ENCODE assay signal across 13 cellular contexts in the genomic region with DNA sequence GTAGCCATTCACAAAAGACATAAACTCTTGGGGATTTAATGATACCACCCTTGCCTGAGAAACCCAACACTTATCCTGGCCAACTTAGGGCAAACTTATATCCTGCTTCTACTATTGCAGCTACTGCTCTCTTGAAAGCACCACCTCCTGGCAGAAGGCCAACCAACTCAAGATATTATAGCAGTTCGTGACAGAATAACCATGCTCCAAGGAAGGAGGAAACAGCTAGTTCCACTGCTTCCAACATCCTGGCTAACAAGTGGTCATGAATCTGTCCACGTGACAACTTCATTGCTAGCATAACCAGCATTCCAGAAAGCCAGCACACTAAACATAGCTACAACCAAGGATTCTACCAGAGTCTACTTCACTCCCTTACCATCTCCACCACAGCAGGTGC.
DNase-seq lines count a peak whose midpoint lies in the region; ATAC-seq and TF ChIP-seq lines count a peak whose summit lies in the region.
"Had no signal": no experiment of that assay in that cellular context is flagged by ENCODE, and none has a peak within 500 bp of the region (broad histone marks: within the 10 kb centered on the region; RNA-seq: fewer than 3 reads in every experiment).

No MANE protein-coding gene starts in this region.

- ATAC-seq in CD4-positive, alpha-beta T cell (ENCODE audit: poor library complexity), result no peak
- ATAC-seq: K562 had no signal

- intact Hi-C loops in CD4-positive, alpha-beta T cell (cut with DNase I, micrococcal nuclease), result no loop called here
- intact Hi-C loops in cardiac septum (cut with DNase I), result no loop called here

- no peak overlapping the region for H3K4me3 Mint-ChIP-seq in CD4-positive, alpha-beta T cell
- H3K4me3 Mint-ChIP-seq: H9 had no signal

- POLR2A ChIA-PET in AG04449 (lab: Yijun Ruan, JAX), result no interaction called here
- POLR2A ChIA-PET in CD4-positive, alpha-beta T cell (lab: Charles Lee), result no interaction called here

- H3K9me3 Mint-ChIP-seq in CD4-positive, alpha-beta T cell, result peaks cover 21% of the 10 kb centered on the region

- TF ChIP-seq CTCF in AG04449 (IDR thresholded peaks at IDR 0.05; ENCODE audit: insufficient read depth, low read length, missing control alignments), result no peak
- no peak for TF ChIP-seq CTCF in CD4-positive, alpha-beta T cell (IDR thresholded peaks at IDR 0.05)

- H3K27me3 ChIP-seq in CD4-positive, alpha-beta T cell (ENCODE audit: control insufficient read depth, insufficient read depth, low read length), result no peaks in the 10 kb centered on the region
- H3K27me3 ChIP-seq: BLaER1 had no signal

- no peaks in the 10 kb centered on the region for H3K27me3 Mint-ChIP-seq in CD4-positive, alpha-beta T cell

- no peak overlapping the region for H3K4me3 ChIP-seq in AG04449 (ENCODE audit: low read depth, low read length)
- H3K4me3 ChIP-seq: BLaER1, K562 had no signal

- CTCF ChIA-PET in AG04449 (lab: Yijun Ruan, JAX), result no interaction called here
- CTCF ChIA-PET in CD4-positive, alpha-beta T cell (lab: Charles Lee), result no interaction called here

- no peak overlapping the region for H3K27ac ChIP-seq in CD4-positive, alpha-beta T cell (ENCODE audit: low read depth, low read length)
- H3K27ac ChIP-seq: BLaER1 had no signal

- no peaks in the 10 kb centered on the region for H3K36me3 Mint-ChIP-seq in CD4-positive, alpha-beta T cell (ENCODE audit: low read depth)

- DNase-seq in AG04449 (ENCODE audit: low read depth, low spot score) (peak; percentile 10), EL (peak; percentile 50), HT1080 (ENCODE audit: low read depth) (peak; percentile 41), kidney tubule cell (ENCODE audit: low spot score) (peak; percentile 57), cardiac septum (ENCODE audit: low spot score) (no peak), superior temporal gyrus (ENCODE audit: extremely low spot score) (no peak), medulla oblongata (ENCODE audit: extremely low spot score) (no peak)
- no peak for DNase-seq in CD4-positive, alpha-beta T cell
- DNase-seq: DMS79 treated with DMSO at 0.1 percent for 48 hours, H9, NCI-H1048 had no signal

- peaks cover 4% of the 10 kb centered on the region for H3K9me3 ChIP-seq in CD4-positive, alpha-beta T cell (ENCODE audit: control insufficient read depth, low read length)
- H3K9me3 ChIP-seq: BLaER1 had no signal

- H3K4me1 Mint-ChIP-seq in CD4-positive, alpha-beta T cell (ENCODE audit: low read depth), result no peaks in the 10 kb centered on the region

- H3K27ac Mint-ChIP-seq in CD4-positive, alpha-beta T cell, result no peak overlapping the region
- H3K27ac Mint-ChIP-seq: H9 had no signal

Comparison
In these comparisons a context has a peak if more than half of its experiments do, and no peak if none do; other contexts are left out.
1. DNase-seq: peak in AG04449 (single experiment), EL (single experiment), HT1080 (single experiment) and kidney tubule cell (single experiment); none in CD4-positive, alpha-beta T cell (0 of 10), cardiac septum (single experiment), superior temporal gyrus (single experiment) and medulla oblongata (single experiment).